Comparison of ENCODE assay signal across 1 cellular context in the genomic region with DNA sequence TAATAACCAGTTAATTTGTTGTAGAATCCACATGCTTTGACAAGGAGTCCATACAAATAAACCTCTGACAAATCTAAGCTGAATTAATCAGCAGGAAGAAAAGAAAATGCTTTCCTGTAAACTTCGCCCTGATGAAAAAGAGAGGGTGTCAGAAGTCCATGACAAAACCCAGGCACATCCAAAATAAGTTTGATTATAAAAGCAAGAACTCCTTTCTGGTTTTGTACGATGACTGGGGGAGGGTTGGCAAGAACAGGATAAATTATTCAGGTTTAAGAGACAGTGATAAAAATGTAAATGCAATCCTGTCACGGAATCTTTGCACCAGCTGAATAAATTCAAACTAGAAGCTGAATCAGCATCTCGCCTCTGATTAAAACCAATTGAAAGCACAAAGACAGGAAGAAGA.
TF ChIP-seq lines count a peak whose summit lies in the region.

No MANE protein-coding gene starts in this region.

TF ChIP-seq in SK-N-SH, 30 proteins besides CTCF, POLR2A, EP300 and RAD21 (continued from another document):
- TF ChIP-seq TCF12 (IDR thresholded peaks at IDR 0.05) = peak; percentile 14; the same call in 1 of the 2 replicates
